In the genomic region with DNA sequence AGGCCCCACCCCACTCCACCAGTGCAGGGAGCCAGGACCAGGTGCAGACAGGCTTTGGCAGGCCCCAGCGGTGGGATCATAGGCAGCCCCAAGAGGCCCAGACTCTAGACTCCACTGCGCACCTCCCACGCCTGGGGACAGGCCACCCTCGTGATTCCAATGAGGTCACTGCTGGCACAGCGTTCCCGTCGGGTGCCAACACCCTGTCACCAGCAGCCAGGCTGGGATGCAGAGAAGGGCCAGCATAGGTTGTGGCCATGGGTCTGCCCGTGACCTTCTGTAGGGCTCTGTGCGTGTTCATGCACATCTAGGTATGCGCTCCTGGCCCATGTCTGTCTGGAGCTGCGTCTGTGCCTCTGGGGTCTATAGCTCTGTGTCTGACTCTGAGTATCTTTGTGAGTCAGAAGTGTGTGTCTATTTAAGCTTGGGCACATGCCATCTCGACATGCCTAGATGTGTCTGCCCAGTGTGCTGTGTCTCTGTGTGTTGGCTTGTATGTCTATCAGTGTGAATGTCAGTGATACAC, we compare ENCODE assay signal across 13 cellular contexts. TPM values are rescaled to one million over a fixed set of nuclear protein-coding genes. Genes with fewer than 3 reads are reported as not detected.
DNase-seq lines count a peak whose midpoint lies in the region; ATAC-seq and TF ChIP-seq lines count a peak whose summit lies in the region.
"Had no signal": no experiment of that assay in that cellular context is flagged by ENCODE, and none has a peak within 500 bp of the region (broad histone marks: within the 10 kb centered on the region; RNA-seq: fewer than 3 reads in every experiment).

No MANE protein-coding gene starts in this region.

- no peak overlapping the region for H2BK5ac ChIP-seq in neuronal stem cell (ENCODE audit: low read length)

- H3K4ac ChIP-seq in neuronal stem cell (ENCODE audit: low read length) = no peak overlapping the region

- H3K9ac ChIP-seq in neuronal stem cell (ENCODE audit: low read depth, low read length, poor library complexity) = no peak overlapping the region

- TF ChIP-seq POLR2A in body of pancreas (IDR thresholded peaks at IDR 0.05) = no peak

- H3K4me1 ChIP-seq in body of pancreas (no peaks in the 10 kb centered on the region), neuronal stem cell (ENCODE audit: control insufficient read depth in 2 of 2, insufficient read depth in 1 of 2, low read depth in 1 of 2, low read length in 2 of 2) (no peaks in the 10 kb centered on the region), urinary bladder (ENCODE audit: insufficient read depth) (no peaks in the 10 kb centered on the region)

- no peak overlapping the region for H4K8ac ChIP-seq in neuronal stem cell (ENCODE audit: low read depth, low read length)

- no peak overlapping the region for H3K18ac ChIP-seq in neuronal stem cell (ENCODE audit: low read length)

- no peak overlapping the region for H2AFZ ChIP-seq in neuronal stem cell (ENCODE audit: low read length)

- DNase-seq in body of pancreas = peak; percentile 13 to 75 (median 44)
- peak; percentile 79 for DNase-seq in Right ventricle myocardium inferior (ENCODE audit: missing footprints)
- no peak for DNase-seq in neuronal stem cell (ENCODE audit: low spot score)
- DNase-seq in GM10248 (ENCODE audit: extremely low spot score) = no peak
- no peak for DNase-seq in stimulated activated CD4-positive, alpha-beta T cell treated with anti-CD3 and anti-CD28 coated beads, Interleukin-12 subunit alpha, Interleukin-12 subunit beta, amount 100 ng/mL, for 4 hours
- DNase-seq: activated CD4-positive, alpha-beta T cell treated with anti-CD3 and anti-CD28 coated beads, Interleukin-2, amount 50 U/mL, for 48 hours; activated naive CD4-positive, alpha-beta T cell treated with Interleukin-2 at 50 U/mL for 16 hours; Caco-2; NCI-H2029; stimulated activated CD4-positive, alpha-beta T cell treated with anti-CD3 and anti-CD28 coated beads, Interleukin-4, amount 100 ng/mL, for 4 hours had no signal

- H3K9me3 ChIP-seq in body of pancreas (no peaks in the 10 kb centered on the region), neuronal stem cell (replicated peaks in 1 of 2; ENCODE audit: control insufficient read depth in 2 of 2, insufficient read depth in 1 of 2, low read depth in 1 of 2, low read length in 2 of 2) (no peaks in the 10 kb centered on the region)
- H3K9me3 ChIP-seq: Caco-2 had no signal

- no peaks in the 10 kb centered on the region for H3K27me3 ChIP-seq in body of pancreas
- H3K27me3 ChIP-seq in neuronal stem cell (ENCODE audit: control insufficient read depth in 3 of 3, insufficient read depth in 3 of 3, low read depth in 1 of 3, low read length in 3 of 3) = peaks cover 0 to 6% (median 0%) of the 10 kb centered on the region in 3 experiments

- no peak overlapping the region for H2BK120ac ChIP-seq in neuronal stem cell (ENCODE audit: low read depth, low read length)

- no peak overlapping the region for H3K4me2 ChIP-seq in neuronal stem cell (ENCODE audit: insufficient read depth, low read length, poor library complexity, severe bottlenecking)

- no peak overlapping the region for H4K91ac ChIP-seq in neuronal stem cell (ENCODE audit: low read depth, low read length, poor library complexity)

- H3K14ac ChIP-seq in neuronal stem cell (ENCODE audit: low read length) = peak overlapping the region; percentile 72

- TF ChIP-seq CTCF in body of pancreas (IDR thresholded peaks at IDR 0.05) = no peak
- TF ChIP-seq CTCF in GM10248 (IDR thresholded peaks at IDR 0.05; ENCODE audit: control extremely low read depth, extremely low read depth, low read depth, missing control alignments) = no peak

- no peaks in the 10 kb centered on the region for H3K79me1 ChIP-seq in neuronal stem cell (ENCODE audit: low read depth, low read length)

- H3K27ac ChIP-seq in body of pancreas (peak overlapping the region in 1 of 4 donors; percentile 13), neuronal stem cell (replicated peaks; ENCODE audit: low read length) (no peak overlapping the region), urinary bladder (ENCODE audit: low read depth) (peak overlapping the region; percentile 53)

- ATAC-seq in body of pancreas (peak; percentile 76), Right ventricle myocardium inferior (peak; percentile 86), HG03571 (IDR thresholded peaks at IDR 0.05; ENCODE audit: unreplicated experiment) (no peak)

- WGBS in body of pancreas, 2 donors = 65 to 82% methylated on average over 2 to 12 of the region's 12 CpGs
- WGBS in neuronal stem cell (ENCODE audit: extremely low coverage in 2 of 2, insufficient read length in 2 of 2, insufficient replicate concordance in 1 of 2), 2 donors = no CpG with 5 or more reads among the region's 12 CpGs
- 82% methylated on average over 12 of the region's 12 CpGs for WGBS in urinary bladder

- H2AK5ac ChIP-seq in neuronal stem cell (ENCODE audit: low read depth, low read length) = no peak overlapping the region

- peak overlapping the region; percentile 32 for H3K23ac ChIP-seq in neuronal stem cell (ENCODE audit: low read depth, low read length, poor library complexity)

- H2BK15ac ChIP-seq in neuronal stem cell (ENCODE audit: low read length) = no peak overlapping the region

- POLR2A ChIA-PET in GM10248 (lab: Yijun Ruan, JAX) = no interaction called here

- CTCF ChIA-PET in GM10248 (lab: Yijun Ruan, JAX) = interaction anchor here (2.1 kb wide), 1 partner anchor 32 kb away, joined by 7 read pairs; no protein-coding TSS in a partner anchor

- H3K4me3 ChIP-seq in body of pancreas (no peak overlapping the region), neuronal stem cell (ENCODE audit: low read length in 2 of 2) (no peak overlapping the region), urinary bladder (ENCODE audit: low read depth, low read length) (no peak overlapping the region)

- H3K36me3 ChIP-seq in body of pancreas (replicated peaks in 1 of 2; ENCODE audit: insufficient read depth in 1 of 2, low read depth in 2 of 2) (no peaks in the 10 kb centered on the region), neuronal stem cell (replicated peaks in 1 of 2; ENCODE audit: control insufficient read depth in 2 of 2, insufficient read depth in 2 of 2, low read length in 2 of 2) (no peaks in the 10 kb centered on the region), urinary bladder (ENCODE audit: insufficient read depth) (no peaks in the 10 kb centered on the region)

- H2BK12ac ChIP-seq in neuronal stem cell (ENCODE audit: low read length) = no peak overlapping the region

- intact Hi-C loops in body of pancreas (cut with DNase I) = no loop called here
- intact Hi-C loops in Right ventricle myocardium inferior (cut with DNase I) = no loop called here

RNA-seq across cellular contexts. Expression of a gene that starts 13.0 kb away (rescaled TPM):
- 10 to 100 TPM in 1 of 2 donors, under 1 TPM in 1; 0.99 to 10.6 TPM for total RNA-seq in body of pancreas
- total RNA-seq in Right ventricle myocardium inferior = 2.1 TPM
- 1.1 TPM for polyA plus RNA-seq in neuronal stem cell (2013, experiment 1 of 2)
- 1.00 TPM for polyA plus RNA-seq in neuronal stem cell (2013, experiment 2 of 2)
- 5.2 TPM for total RNA-seq in urinary bladder
- 6.2 TPM for polyA plus RNA-seq in urinary bladder
- total RNA-seq: fibroblast of villous mesenchyme had no signal

Comparison
In these comparisons a context has a peak if more than half of its experiments do, and no peak if none do; other contexts are left out.
1. DNase-seq: peak in body of pancreas (4 of 4) and Right ventricle myocardium inferior (single experiment); none in neuronal stem cell (single experiment), GM10248 (single experiment) and stimulated activated CD4-positive, alpha-beta T cell treated with anti-CD3 and anti-CD28 coated beads, Interleukin-12 subunit alpha, Interleukin-12 subunit beta, amount 100 ng/mL, for 4 hours (single experiment).